ENCODE assay signal across 11 cellular contexts in the genomic region with DNA sequence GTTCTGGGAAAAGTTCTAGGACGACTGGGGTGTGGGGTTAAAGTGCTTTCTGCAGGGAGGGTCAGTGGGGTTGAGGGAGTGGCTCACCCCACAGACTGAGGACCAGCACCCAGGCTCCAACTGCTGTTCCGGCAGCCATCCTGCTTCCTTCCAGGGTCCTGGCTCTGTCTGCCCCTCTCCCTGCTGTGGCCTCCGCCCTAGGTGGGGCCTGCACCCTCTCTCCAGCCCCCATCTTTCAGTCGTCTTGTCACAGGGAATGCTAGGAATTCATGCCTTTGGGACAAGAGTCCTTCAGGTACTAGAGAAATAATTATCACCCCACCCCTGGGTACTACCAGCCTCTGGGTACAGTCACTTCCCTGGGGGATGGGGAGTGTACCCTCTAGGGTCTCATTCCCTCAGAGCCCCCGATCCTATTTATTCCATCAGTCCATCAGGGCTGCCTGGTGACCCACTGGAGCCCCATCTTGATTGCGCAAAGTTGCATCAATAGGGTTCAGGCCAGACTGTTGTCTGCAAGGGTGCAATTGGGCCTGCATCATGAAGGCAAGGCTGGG. TPM values are rescaled to one million over a fixed set of nuclear protein-coding genes. Genes with fewer than 3 reads are reported as not detected.
DNase-seq lines count a peak whose midpoint lies in the region; ATAC-seq and TF ChIP-seq lines count a peak whose summit lies in the region.
"Had no signal": no experiment of that assay in that cellular context is flagged by ENCODE, and none has a peak within 500 bp of the region (broad histone marks: within the 10 kb centered on the region; RNA-seq: fewer than 3 reads in every experiment).

TSS of gene AGER (minus strand) at position 170 of the 557 bp plus-strand sequence. CDS start at position 139, 31 bp downstream.

- peak within 1 kb of the TSS; percentile 37 for H3K27ac ChIP-seq in A673 (ENCODE audit: low read depth, low read length, poor library complexity, severe bottlenecking)
- peak within 1 kb of the TSS; percentile 97 for H3K27ac ChIP-seq in neutrophil

- H3K4me3 ChIP-seq in A673 (ENCODE audit: low read depth, low read length, poor library complexity, severe bottlenecking) (no peak within 1 kb of the TSS), neutrophil (ENCODE audit: low read depth in 1 of 2, low read length in 1 of 2) (no peak within 1 kb of the TSS)

- BruUV-seq in A673 (replicated peaks; lab: Mats Ljungman, UMichigan): no TSS peak

- H3K9me3 Mint-ChIP-seq in central memory CD8-positive, alpha-beta T cell: no peaks in the 10 kb centered on the region

- peaks cover 45% of the 10 kb centered on the region for H3K36me3 ChIP-seq in A673 (ENCODE audit: insufficient read depth, low read length, poor library complexity, severe bottlenecking)
- peaks cover 71% of the 10 kb centered on the region for H3K36me3 ChIP-seq in neutrophil

- H3K4me1 ChIP-seq in A673 (ENCODE audit: insufficient read depth, low read length, poor library complexity, severe bottlenecking): peaks cover 6% of the 10 kb centered on the region
- peaks cover 40 to 49% of the 10 kb centered on the region in 2 experiments for H3K4me1 ChIP-seq in neutrophil (ENCODE audit: control insufficient read depth in 1 of 2, insufficient read depth in 1 of 2, low read depth in 1 of 2, low read length in 1 of 2)

- no peak for DNase-seq in A673 (ENCODE audit: low spot score)
- DNase-seq in central memory CD8-positive, alpha-beta T cell (ENCODE audit: low spot score in 2 of 2): no peak
- no peak for DNase-seq in NCI-H1105 (lab: John Stamatoyannopoulos, UW)
- no peak for DNase-seq in NCI-H1048 (lab: John Stamatoyannopoulos, UW)
- DNase-seq: SHP77 treated with DMSO at 0.1 percent for 48 hours; stimulated activated CD4-positive, alpha-beta T cell treated with anti-CD3 and anti-CD28 coated beads, Interleukin-4, amount 100 ng/mL, for 1 hour had no signal

- H3K27ac Mint-ChIP-seq in central memory CD8-positive, alpha-beta T cell (ENCODE audit: low read depth): peak within 1 kb of the TSS; percentile 76

- peak; percentile 18 for TF ChIP-seq POLR2A in GM19099 (IDR thresholded peaks at IDR 0.05; ENCODE audit: extremely low read depth, insufficient read length, low read depth)

- CTCF ChIA-PET in A673 (lab: Charles Lee): no interaction called here

- intact Hi-C loops in A673 (cut with micrococcal nuclease; ENCODE audit: unreplicated experiment): no loop called here

- H3K9me3 ChIP-seq in A673 (ENCODE audit: low read depth, low read length, poor library complexity, severe bottlenecking): no peaks in the 10 kb centered on the region
- H3K9me3 ChIP-seq in neutrophil: no peaks in the 10 kb centered on the region

- peaks cover 52% of the 10 kb centered on the region for H3K4me1 Mint-ChIP-seq in central memory CD8-positive, alpha-beta T cell

- peaks cover 51% of the 10 kb centered on the region for H3K36me3 Mint-ChIP-seq in central memory CD8-positive, alpha-beta T cell (ENCODE audit: insufficient read depth)

- no peak for ATAC-seq in central memory CD8-positive, alpha-beta T cell (replicated peaks; ENCODE audit: extremely low read depth, poor library complexity, severe bottlenecking)
- ATAC-seq in GM19455 (IDR thresholded peaks at IDR 0.05; ENCODE audit: unreplicated experiment): no peak
- no peak for ATAC-seq in HG03432 (IDR thresholded peaks at IDR 0.05; ENCODE audit: unreplicated experiment)
- ATAC-seq: esophagus mucosa had no signal

- H3K27me3 Mint-ChIP-seq in central memory CD8-positive, alpha-beta T cell: no peaks in the 10 kb centered on the region

- TF ChIP-seq CTCF in A673 (conservative IDR thresholded peaks at IDR 0.05; ENCODE audit: low read depth, low read length) (no peak), neutrophil (IDR thresholded peaks at IDR 0.05) (no peak)

- no peak within 1 kb of the TSS for H3K4me3 Mint-ChIP-seq in central memory CD8-positive, alpha-beta T cell

- POLR2A ChIA-PET in A673 (lab: Charles Lee; ENCODE audit: low non-redundant PET): no interaction called here

- H3K27me3 ChIP-seq in A673 (replicated peaks; ENCODE audit: insufficient read depth, low read depth, low read length, poor library complexity): no peaks in the 10 kb centered on the region
- H3K27me3 ChIP-seq in neutrophil: no peaks in the 10 kb centered on the region

RNA-seq across cellular contexts. Expression of gene AGER, which starts in this region (rescaled TPM):
- total RNA-seq in A673 (2021): 13.3 and 18.8 TPM in 2 replicates
